In genomic region chr5:141906972-141907371, GRCh38 we compare ENCODE assay signal across 36 cellular contexts. TPM values are rescaled to one million over a fixed set of nuclear protein-coding genes. Genes with fewer than 3 reads are reported as not detected.
DNase-seq lines count a peak whose midpoint lies in the region; ATAC-seq, FAIRE-seq and TF ChIP-seq lines count a peak whose summit lies in the region.
"Had no signal": no experiment of that assay in that cellular context is flagged by ENCODE, and none has a peak within 500 bp of the region (broad histone marks: within the 10 kb centered on the region; RNA-seq: fewer than 3 reads in every experiment).

No MANE protein-coding gene starts in this region.

- POLR2A ChIA-PET in K562 (lab: Yijun Ruan, JAX) = interaction anchor here (0.8 to 1.5 kb wide), 3 partner anchors 10 to 17 kb away, joined by 3 to 5 read pairs (median 5); partner anchors contain the start of gene DELE1

- H3K9me3 ChIP-seq in right atrium auricular region (no peaks in the 10 kb centered on the region), heart right ventricle (peaks cover 0 to 5% (median 0%) of the 10 kb centered on the region in 11 donors), K562 (replicated peaks; ENCODE audit: control insufficient read depth, insufficient read depth, low read depth, low read length) (no peaks in the 10 kb centered on the region)
- H3K9me3 ChIP-seq: BE2C had no signal

- H3K36me3 ChIP-seq in right atrium auricular region (no peaks in the 10 kb centered on the region), heart right ventricle (no peaks in the 10 kb centered on the region), K562 (ENCODE audit: control insufficient read depth, insufficient read depth, low read length) (no peaks in the 10 kb centered on the region)
- H3K36me3 ChIP-seq: BE2C; BLaER1; BLaER1 treated with 17β-estradiol and CSF1 and Interleukin-3, amounts not matched to agents 10 nM and 100 nM had no signal

- peak overlapping the region; percentile 25; the same call in 1 of the 2 replicates for H3K4me2 ChIP-seq in K562 (ENCODE audit: insufficient read depth, low read length)
- H3K4me2 ChIP-seq: A549, BLaER1 had no signal

- H3K27ac ChIP-seq in right atrium auricular region (no peak overlapping the region), heart right ventricle (no peak overlapping the region), K562 (ENCODE audit: extremely low read depth, low read depth, low read length) (no peak overlapping the region)
- H3K27ac ChIP-seq: 22Rv1; A549; BLaER1; BLaER1 treated with 17β-estradiol and CSF1 and Interleukin-3, amounts not matched to agents 10 nM and 100 nM; C4-2B had no signal

- FAIRE-seq in K562 (lab: Jason Lieb, UNC) = no peak
- FAIRE-seq: A204.1, A549, D721Med had no signal

- H4K20me1 ChIP-seq in K562 (replicated peaks; ENCODE audit: control insufficient read depth, insufficient read depth, low read length) = no peaks in the 10 kb centered on the region
- H4K20me1 ChIP-seq: BLaER1; BLaER1 treated with 17β-estradiol and CSF1 and Interleukin-3, amounts not matched to agents 10 nM and 100 nM had no signal

- intact Hi-C loops in heart right ventricle (cut with DNase I) (no loop called here), K562 (cut with micrococcal nuclease) (no loop called here)

- no peaks in the 10 kb centered on the region for H3K79me2 ChIP-seq in K562 (ENCODE audit: control insufficient read depth, insufficient read depth, low read length)

- WGBS in heart right ventricle, 2 donors = 0% methylated on average over 1 of the region's 1 CpG
- 0% methylated on average over 1 of the region's 1 CpG for WGBS in K562 (ENCODE audit: insufficient coverage, low coverage, missing lambda C conversion rate)

- no peak overlapping the region for H2AFZ ChIP-seq in K562 (ENCODE audit: low read depth, low read length)

- H3K4me1 ChIP-seq in right atrium auricular region (no peaks in the 10 kb centered on the region), heart right ventricle (no peaks in the 10 kb centered on the region), K562 (replicated peaks in 1 of 2; ENCODE audit: control insufficient read depth in 2 of 2, insufficient read depth in 2 of 2, low read length in 2 of 2) (peaks cover 12 to 13% of the 10 kb centered on the region in 2 experiments)
- H3K4me1 ChIP-seq: A549, BLaER1, Caco-2 had no signal

- CTCF ChIA-PET in K562 (lab: Yijun Ruan, JAX; ENCODE audit: low intra/inter-chr PET ratio) = no interaction called here

- no TSS peak for BruUV-seq in K562 (replicated peaks; lab: Mats Ljungman, UMichigan)

- no peak for ATAC-seq in heart right ventricle
- no peak for ATAC-seq in K562
- ATAC-seq: A549; CD8-positive, alpha-beta T cell had no signal

- H3K27me3 ChIP-seq in right atrium auricular region (no peaks in the 10 kb centered on the region), heart right ventricle (no peaks in the 10 kb centered on the region), K562 (ENCODE audit: control insufficient read depth in 2 of 2, insufficient read depth in 2 of 2, low read length in 2 of 2) (no peaks in the 10 kb centered on the region)
- H3K27me3 ChIP-seq: BE2C; BLaER1; BLaER1 treated with 17β-estradiol and CSF1 and Interleukin-3, amounts not matched to agents 10 nM and 100 nM had no signal

- H3K4me3 ChIP-seq in right atrium auricular region = no peak overlapping the region
- no peak overlapping the region for H3K4me3 ChIP-seq in heart right ventricle
- no peak overlapping the region for H3K4me3 ChIP-seq in K562
- H3K4me3 ChIP-seq: A549; BLaER1; BLaER1 treated with 17β-estradiol and CSF1 and Interleukin-3, amounts not matched to agents 10 nM and 100 nM had no signal

- no peak for TF ChIP-seq RAD21 in K562 (CRISPR knock-in tag; conservative IDR thresholded peaks at IDR 0.05 in 1 of 2, IDR thresholded peaks at IDR 0.05 in 1 of 2)

- in situ Hi-C loops in K562 (cut with MboI) = no loop called here

- no peaks in the 10 kb centered on the region for H3K9me1 ChIP-seq in K562 (ENCODE audit: control insufficient read depth, insufficient read depth, low read length)

- TF ChIP-seq CTCF in right atrium auricular region (IDR thresholded peaks at IDR 0.05) (no peak), heart right ventricle (IDR thresholded peaks at IDR 0.05) (no peak), K562 (IDR thresholded peaks at IDR 0.05 in 2 of 3, conservative IDR thresholded peaks at IDR 0.05 in 1 of 3; ENCODE audit: insufficient read depth in 2 of 3, low read depth in 1 of 3, low read length in 3 of 3) (no peak)

- no peak for TF ChIP-seq POLR2A in K562 (conservative IDR thresholded peaks at IDR 0.05)

- DNase-seq in right atrium auricular region (ENCODE audit: low spot score) (peak; percentile 5), heart right ventricle (no peak), K562 (ENCODE audit: extremely low read depth in 1 of 4, low spot score in 3 of 4) (peak in 3 of 4 experiments; percentile 25 to 46 (median 34)), DMS153 treated with DMSO at 0.1 percent for 48 hours (lab: John Stamatoyannopoulos, UW; ENCODE audit: unreplicated experiment) (no peak)
- DNase-seq: 8988T; ACHN; AML-193; BE2C; C1 segment of cervical spinal cord; Caco-2; Calu3; CD4-positive, alpha-beta memory T cell; CD4-positive, alpha-beta T cell; CD4-positive, CD25-positive, alpha-beta regulatory T cell; CD8-positive, alpha-beta memory T cell; CD8-positive, alpha-beta T cell; COR-L47; DMS 273 treated with DMSO at 0.1 percent for 48 hours; DMS153; DMS53; DMS79; DMS79 treated with DMSO at 0.1 percent for 48 hours; DND-41; EL had no signal

- TF ChIP-seq EP300 in K562 (IDR thresholded peaks at IDR 0.05; ENCODE audit: low read length) = peak; percentile 60

- no peak overlapping the region for H3K9ac ChIP-seq in K562 (ENCODE audit: insufficient read depth in 1 of 2, low read depth in 2 of 2, low read length in 2 of 2)
- H3K9ac ChIP-seq: BLaER1; BLaER1 treated with 17β-estradiol and CSF1 and Interleukin-3, amounts not matched to agents 10 nM and 100 nM had no signal

RNA-seq across cellular contexts. Expression of gene DELE1, which starts 16.7 kb away (rescaled TPM):
- total RNA-seq in right atrium auricular region (10 to 100 TPM; 49.5 to 89.1 TPM), heart right ventricle (100 to 1,000 TPM in 6 of 10 donors, 10 to 100 TPM in 4; 82.1 to 192 (median 141) TPM), K562 (2014; rRNA removed) (48.5 and 49.8 TPM in 2 replicates), K562 (2014; rRNA removed; fragmentation: Illumina TruSeq; extraction: Trizol) (29.2 and 34.0 TPM in 2 replicates), K562 (2015; rRNA removed; fragmentation: Illumina TruSeq; extraction: Trizol) (42.6 and 51.5 TPM in 2 replicates), K562 (2021) (64.7 and 68.8 TPM in 2 replicates)
- polyA plus RNA-seq in heart right ventricle (10 to 100 TPM; 50.1 to 69.8 TPM), K562 (2011; rRNA removed) (73.0 and 100.0 TPM in 2 replicates), K562 (2014; fragmentation: Illumina TruSeq; extraction: Trizol) (62.7 and 65.1 TPM in 2 replicates), K562 (2014; fragmentation: Nextera tagmentation; extraction: Ambion mirVana) (10 to 100 TPM; 16.6 to 37.6 TPM), K562 (2014; rRNA removed) (66.3 and 74.4 TPM in 2 replicates)
- total RNA-seq in K562 (2011; cell fraction: chromatin; rRNA removed; ENCODE audit: low replicate concordance) = 104 and 158 TPM in 2 replicates
- total RNA-seq in K562 (2011; cell fraction: nucleolus; rRNA removed) = 66.7 and 84.5 TPM in 2 replicates
- 76.9 and 103 TPM in 2 replicates for total RNA-seq in K562 (2011; cell fraction: nucleoplasm; rRNA removed)
- 72.9 and 97.6 TPM in 2 replicates for polyA plus RNA-seq in K562 (2011; cell fraction: cytosol; rRNA removed)
- polyA plus RNA-seq in K562 (2011; cell fraction: nucleus; rRNA removed) = 309 and 379 TPM in 2 replicates
- 49.1 and 105 TPM in 2 replicates for polyA plus RNA-seq in K562 (2012)
- 30.3 and 39.6 TPM in 2 replicates for polyA minus RNA-seq in K562 (2011; rRNA and poly(A)+ RNA removed)
- 32.1 and 33.3 TPM in 2 replicates for polyA minus RNA-seq in K562 (2011; cell fraction: cytosol; rRNA and poly(A)+ RNA removed)
- polyA minus RNA-seq in K562 (2011; cell fraction: nucleus; rRNA and poly(A)+ RNA removed) = 47.8 and 79.8 TPM in 2 replicates

RNA-seq across cellular contexts. Expression of gene PCDH1, which starts 28.8 kb away (rescaled TPM):
- 10 to 100 TPM; 22.1 to 25.3 TPM for total RNA-seq in right atrium auricular region
- total RNA-seq in heart right ventricle = 10 to 100 TPM in 9 of 10 donors, 1 to 10 TPM in 1; 8.4 to 45.8 (median 17.9) TPM
- polyA plus RNA-seq in heart right ventricle = 10 to 100 TPM; 16.2 to 21.6 TPM
- total RNA-seq in K562 (2011; cell fraction: chromatin; rRNA removed; ENCODE audit: low replicate concordance) = 3.9 and 10.2 TPM in 2 replicates
- 12.1 and 13.5 TPM in 2 replicates for total RNA-seq in K562 (2011; cell fraction: nucleolus; rRNA removed)
- 6.8 and 8.7 TPM in 2 replicates for total RNA-seq in K562 (2011; cell fraction: nucleoplasm; rRNA removed)
- 3.3 and 3.6 TPM in 2 replicates for total RNA-seq in K562 (2014; rRNA removed)
- 0.77 and 1.1 TPM in 2 replicates for total RNA-seq in K562 (2014; rRNA removed; fragmentation: Illumina TruSeq; extraction: Trizol)
- total RNA-seq in K562 (2015; rRNA removed; fragmentation: Illumina TruSeq; extraction: Trizol) = 0.80 and 1.1 TPM in 2 replicates
- total RNA-seq in K562 (2021) = 3.2 and 3.6 TPM in 2 replicates
- polyA plus RNA-seq in K562 (2011; rRNA removed) = 1.1 and 2.3 TPM in 2 replicates
- 1.9 and 4.1 TPM in 2 replicates for polyA plus RNA-seq in K562 (2011; cell fraction: cytosol; rRNA removed)
- polyA plus RNA-seq in K562 (2011; cell fraction: nucleus; rRNA removed) = 0.95 and 3.6 TPM in 2 replicates
- 1.5 and 1.6 TPM in 2 replicates for polyA plus RNA-seq in K562 (2012)
- polyA plus RNA-seq in K562 (2014; fragmentation: Illumina TruSeq; extraction: Trizol) = 2.2 and 2.3 TPM in 2 replicates
- under 1 TPM in 1 of 2 experiments, not detected in 1; 0.11 TPM for polyA plus RNA-seq in K562 (2014; fragmentation: Nextera tagmentation; extraction: Ambion mirVana)
- polyA plus RNA-seq in K562 (2014; rRNA removed) = 1.4 and 1.6 TPM in 2 replicates
- 2.4 and 11.1 TPM in 2 replicates for polyA minus RNA-seq in K562 (2011; rRNA and poly(A)+ RNA removed)
- 2.3 and 6.8 TPM in 2 replicates for polyA minus RNA-seq in K562 (2011; cell fraction: cytosol; rRNA and poly(A)+ RNA removed)
- polyA minus RNA-seq in K562 (2011; cell fraction: nucleus; rRNA and poly(A)+ RNA removed) = 1.6 and 2.2 TPM in 2 replicates
- total RNA-seq: B cell; CD4-positive, alpha-beta memory T cell; CD8-positive, alpha-beta memory T cell had no signal
- polyA plus RNA-seq: CD14-positive monocyte; CD4-positive, alpha-beta memory T cell had no signal

RNA-seq across cellular contexts. Expression of gene PCDH12, which starts 51.0 kb away (rescaled TPM):
- total RNA-seq in right atrium auricular region (1 to 10 TPM; 7.6 to 8.8 TPM), heart right ventricle (10 to 100 TPM in 5 of 10 donors, 1 to 10 TPM in 5; 4.9 to 16.6 (median 9.6) TPM), K562 (2014; rRNA removed) (0.04 TPM in 1 of 2 replicates, not detected in the other), K562 (2014; rRNA removed; fragmentation: Illumina TruSeq; extraction: Trizol) (0.03 TPM in 1 of 2 replicates, not detected in the other), K562 (2015; rRNA removed; fragmentation: Illumina TruSeq; extraction: Trizol) (not detected in 2 replicates), K562 (2021) (0.04 TPM in 1 of 2 replicates, not detected in the other)
- polyA plus RNA-seq in heart right ventricle (1 to 10 TPM; 3.6 to 3.7 TPM), K562 (2011; rRNA removed) (not detected in 2 replicates), K562 (2014; fragmentation: Illumina TruSeq; extraction: Trizol) (0.01 and 0.03 TPM in 2 replicates), K562 (2014; fragmentation: Nextera tagmentation; extraction: Ambion mirVana) (under 1 TPM; 0.01 TPM), K562 (2014; rRNA removed) (0.01 TPM in 1 of 2 replicates, not detected in the other)
- total RNA-seq in K562 (2011; cell fraction: chromatin; rRNA removed; ENCODE audit: low replicate concordance) = not detected in 2 replicates
- total RNA-seq in K562 (2011; cell fraction: nucleolus; rRNA removed) = under 0.01 TPM in 1 of 2 replicates, not detected in the other
- not detected in 2 replicates for total RNA-seq in K562 (2011; cell fraction: nucleoplasm; rRNA removed)
- polyA plus RNA-seq in K562 (2011; cell fraction: cytosol; rRNA removed) = under 0.01 TPM in 1 of 2 replicates, not detected in the other
- not detected in 2 replicates for polyA plus RNA-seq in K562 (2011; cell fraction: nucleus; rRNA removed)
- polyA plus RNA-seq in K562 (2012) = 0.03 and 0.79 TPM in 2 replicates
- not detected in 2 replicates for polyA minus RNA-seq in K562 (2011; rRNA and poly(A)+ RNA removed)
- not detected in 2 replicates for polyA minus RNA-seq in K562 (2011; cell fraction: cytosol; rRNA and poly(A)+ RNA removed)
- not detected in 2 replicates for polyA minus RNA-seq in K562 (2011; cell fraction: nucleus; rRNA and poly(A)+ RNA removed)
- total RNA-seq: A172; B cell; Caco-2; Calu3; CD4-positive, alpha-beta memory T cell; CD4-positive, alpha-beta T cell; CD4-positive, CD25-positive, alpha-beta regulatory T cell; CD8-positive, alpha-beta T cell; Daoy had no signal
- polyA plus RNA-seq: A549, AG04450 had no signal

Comparison
In these comparisons a context has a peak if more than half of its experiments do, and no peak if none do; other contexts are left out.
1. DNase-seq: peak in right atrium auricular region (single experiment) and K562 (3 of 4); none in heart right ventricle (0 of 2) and DMS153 treated with DMSO at 0.1 percent for 48 hours (single experiment).
2. RNA of gene PCDH12, which starts 51.0 kb away (total RNA-seq): 4.9 to 16.6 TPM in heart right ventricle and 7.6 to 8.8 TPM in right atrium auricular region; under 0.01 to 0.04 TPM in K562; every median in the first group is over 4 times any median in the second.